10 cellular contexts compared by ENCODE assay signal in genomic region chr9:91795500-91796241, GRCh38.
DNase-seq lines count a peak whose midpoint lies in the region; ATAC-seq and TF ChIP-seq lines count a peak whose summit lies in the region.
"Had no signal": no experiment of that assay in that cellular context is flagged by ENCODE, and none has a peak within 500 bp of the region (broad histone marks: within the 10 kb centered on the region; RNA-seq: fewer than 3 reads in every experiment).

No MANE protein-coding gene starts in this region.

- peaks cover 21% of the 10 kb centered on the region for H3F3A ChIP-seq in GM23248 (ENCODE audit: insufficient read depth)

- no peak for ATAC-seq in psoas muscle

- H3K27me3 ChIP-seq in GM23248 (replicated peaks; ENCODE audit: insufficient read depth) (no peaks in the 10 kb centered on the region), psoas muscle (ENCODE audit: insufficient read depth in 3 of 3, low read length in 2 of 3) (no peaks in the 10 kb centered on the region)

- no peaks in the 10 kb centered on the region; the same call in 1 of the 2 replicates for H3K79me2 ChIP-seq in GM23248 (ENCODE audit: insufficient read depth)

- no peaks in the 10 kb centered on the region for H3K9me2 ChIP-seq in GM23248 (ENCODE audit: insufficient read depth)
- H3K9me2 ChIP-seq: SK-N-SH had no signal

- H3K9me3 ChIP-seq in GM23248 (ENCODE audit: low read depth) (no peaks in the 10 kb centered on the region), psoas muscle (no peaks in the 10 kb centered on the region)
- H3K9me3 ChIP-seq: SK-N-SH had no signal

- TF ChIP-seq CTCF in psoas muscle (IDR thresholded peaks at IDR 0.05), result no peak

- H2AFZ ChIP-seq in GM23248, result no peak overlapping the region

- no peak overlapping the region for H3K4me2 ChIP-seq in GM23248 (ENCODE audit: unreplicated experiment)
- H3K4me2 ChIP-seq: SK-N-SH had no signal

- H3K4me3 ChIP-seq in GM23248 (no peak overlapping the region), psoas muscle (no peak overlapping the region)

- peak; percentile 52 for DNase-seq in A172 (ENCODE audit: low spot score)
- peak; percentile 58 for DNase-seq in GM23248
- peak; percentile 62 for DNase-seq in SW480 (ENCODE audit: low spot score)
- peak; percentile 18 for DNase-seq in iris pigment epithelial cell (ENCODE audit: low read depth)
- no peak for DNase-seq in NCI-H1930 (lab: John Stamatoyannopoulos, UW)
- no peak for DNase-seq in psoas muscle
- no peak for DNase-seq in SIG-M5 (lab: John Stamatoyannopoulos, UW)
- DNase-seq in NCI-H82 treated with DMSO at 0.1 percent for 48 hours (lab: John Stamatoyannopoulos, UW; ENCODE audit: unreplicated experiment), result no peak
- DNase-seq: NCI-H146, SK-N-SH had no signal

- intact Hi-C loops in psoas muscle (cut with DNase I), result no loop called here

- H4K20me1 ChIP-seq in GM23248 (ENCODE audit: insufficient read depth), result no peaks in the 10 kb centered on the region

- H3K9ac ChIP-seq in GM23248, result no peak overlapping the region
- H3K9ac ChIP-seq: SK-N-SH had no signal

- H3K27ac ChIP-seq in GM23248 (peak overlapping the region; percentile 38), psoas muscle (no peak overlapping the region)

- in situ Hi-C loops in GM23248 (cut with MboI), result no loop called here

- H3K4me1 ChIP-seq in GM23248 (ENCODE audit: insufficient read depth) (peaks cover 14% of the 10 kb centered on the region), psoas muscle (no peaks in the 10 kb centered on the region)

- 64 to 65% methylated on average over 7 of the region's 7 CpGs for WGBS in GM23248 (ENCODE audit: low coverage in 1 of 2, low lambda C conversion rate in 2 of 2, missing lambda C conversion rate in 2 of 2), 2 experiments
- 29 to 36% (median 32%) methylated on average over 7 of the region's 7 CpGs for WGBS in psoas muscle, 3 donors

- no peaks in the 10 kb centered on the region for H3K36me3 ChIP-seq in GM23248 (ENCODE audit: low read depth)
- H3K36me3 ChIP-seq in psoas muscle (ENCODE audit: insufficient read depth in 1 of 2, low read depth in 1 of 2), result no peaks in the 10 kb centered on the region

Comparison
In these comparisons a context has a peak if more than half of its experiments do, and no peak if none do; other contexts are left out.
1. DNase-seq: peak in A172 (single experiment), GM23248 (single experiment), SW480 (single experiment) and iris pigment epithelial cell (single experiment); none in NCI-H1930 (0 of 2), psoas muscle (0 of 2), SIG-M5 (single experiment) and NCI-H82 treated with DMSO at 0.1 percent for 48 hours (single experiment).